ENCODE assay signal across 1 cellular context in genomic region chr19:48514123-48514458, GRCh38.
TF ChIP-seq lines count a peak whose summit lies in the region.

No MANE protein-coding gene starts in this region.

TF ChIP-seq in GM23338, 12 proteins besides CTCF, POLR2A, EP300 and RAD21 (continued from another document):
- TF ChIP-seq, protein P1, sequence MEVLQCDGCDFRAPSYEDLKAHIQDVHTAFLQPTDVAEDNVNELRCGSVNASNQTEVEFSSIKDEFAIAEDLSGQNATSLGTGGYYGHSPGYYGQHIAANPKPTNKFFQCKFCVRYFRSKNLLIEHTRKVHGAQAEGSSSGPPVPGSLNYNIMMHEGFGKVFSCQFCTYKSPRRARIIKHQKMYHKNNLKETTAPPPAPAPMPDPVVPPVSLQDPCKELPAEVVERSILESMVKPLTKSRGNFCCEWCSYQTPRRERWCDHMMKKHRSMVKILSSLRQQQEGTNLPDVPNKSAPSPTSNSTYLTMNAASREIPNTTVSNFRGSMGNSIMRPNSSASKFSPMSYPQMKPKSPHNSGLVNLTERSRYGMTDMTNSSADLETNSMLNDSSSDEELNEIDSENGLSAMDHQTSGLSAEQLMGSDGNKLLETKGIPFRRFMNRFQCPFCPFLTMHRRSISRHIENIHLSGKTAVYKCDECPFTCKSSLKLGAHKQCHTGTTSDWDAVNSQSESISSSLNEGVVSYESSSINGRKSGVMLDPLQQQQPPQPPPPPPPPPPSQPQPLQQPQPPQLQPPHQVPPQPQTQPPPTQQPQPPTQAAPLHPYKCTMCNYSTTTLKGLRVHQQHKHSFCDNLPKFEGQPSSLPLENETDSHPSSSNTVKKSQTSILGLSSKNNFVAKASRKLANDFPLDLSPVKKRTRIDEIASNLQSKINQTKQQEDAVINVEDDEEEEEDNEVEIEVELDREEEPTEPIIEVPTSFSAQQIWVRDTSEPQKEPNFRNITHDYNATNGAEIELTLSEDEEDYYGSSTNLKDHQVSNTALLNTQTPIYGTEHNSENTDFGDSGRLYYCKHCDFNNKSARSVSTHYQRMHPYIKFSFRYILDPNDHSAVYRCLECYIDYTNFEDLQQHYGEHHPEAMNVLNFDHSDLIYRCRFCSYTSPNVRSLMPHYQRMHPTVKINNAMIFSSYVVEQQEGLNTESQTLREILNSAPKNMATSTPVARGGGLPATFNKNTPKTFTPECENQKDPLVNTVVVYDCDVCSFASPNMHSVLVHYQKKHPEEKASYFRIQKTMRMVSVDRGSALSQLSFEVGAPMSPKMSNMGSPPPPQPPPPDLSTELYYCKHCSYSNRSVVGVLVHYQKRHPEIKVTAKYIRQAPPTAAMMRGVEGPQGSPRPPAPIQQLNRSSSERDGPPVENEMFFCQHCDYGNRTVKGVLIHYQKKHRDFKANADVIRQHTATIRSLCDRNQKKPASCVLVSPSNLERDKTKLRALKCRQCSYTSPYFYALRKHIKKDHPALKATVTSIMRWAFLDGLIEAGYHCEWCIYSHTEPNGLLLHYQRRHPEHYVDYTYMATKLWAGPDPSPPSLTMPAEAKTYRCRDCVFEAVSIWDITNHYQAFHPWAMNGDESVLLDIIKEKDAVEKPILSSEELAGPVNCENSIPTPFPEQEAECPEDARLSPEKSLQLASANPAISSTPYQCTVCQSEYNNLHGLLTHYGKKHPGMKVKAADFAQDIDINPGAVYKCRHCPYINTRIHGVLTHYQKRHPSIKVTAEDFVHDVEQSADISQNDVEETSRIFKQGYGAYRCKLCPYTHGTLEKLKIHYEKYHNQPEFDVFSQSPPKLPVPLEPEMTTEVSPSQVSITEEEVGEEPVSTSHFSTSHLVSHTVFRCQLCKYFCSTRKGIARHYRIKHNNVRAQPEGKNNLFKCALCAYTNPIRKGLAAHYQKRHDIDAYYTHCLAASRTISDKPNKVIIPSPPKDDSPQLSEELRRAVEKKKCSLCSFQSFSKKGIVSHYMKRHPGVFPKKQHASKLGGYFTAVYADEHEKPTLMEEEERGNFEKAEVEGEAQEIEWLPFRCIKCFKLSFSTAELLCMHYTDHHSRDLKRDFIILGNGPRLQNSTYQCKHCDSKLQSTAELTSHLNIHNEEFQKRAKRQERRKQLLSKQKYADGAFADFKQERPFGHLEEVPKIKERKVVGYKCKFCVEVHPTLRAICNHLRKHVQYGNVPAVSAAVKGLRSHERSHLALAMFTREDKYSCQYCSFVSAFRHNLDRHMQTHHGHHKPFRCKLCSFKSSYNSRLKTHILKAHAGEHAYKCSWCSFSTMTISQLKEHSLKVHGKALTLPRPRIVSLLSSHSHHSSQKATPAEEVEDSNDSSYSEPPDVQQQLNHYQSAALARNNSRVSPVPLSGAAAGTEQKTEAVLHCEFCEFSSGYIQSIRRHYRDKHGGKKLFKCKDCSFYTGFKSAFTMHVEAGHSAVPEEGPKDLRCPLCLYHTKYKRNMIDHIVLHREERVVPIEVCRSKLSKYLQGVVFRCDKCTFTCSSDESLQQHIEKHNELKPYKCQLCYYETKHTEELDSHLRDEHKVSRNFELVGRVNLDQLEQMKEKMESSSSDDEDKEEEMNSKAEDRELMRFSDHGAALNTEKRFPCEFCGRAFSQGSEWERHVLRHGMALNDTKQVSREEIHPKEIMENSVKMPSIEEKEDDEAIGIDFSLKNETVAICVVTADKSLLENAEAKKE (CRISPR knock-in tag; IDR thresholded peaks at IDR 0.05): no peak
- TF ChIP-seq STAT1 (IDR thresholded peaks at IDR 0.05; ENCODE audit: unreplicated experiment): no peak
- no peak for TF ChIP-seq EZH2phosphoT487 (IDR thresholded peaks at IDR 0.05; ENCODE audit: unreplicated experiment)
- no peak for TF ChIP-seq CREB1 (CRISPR knock-in tag; IDR thresholded peaks at IDR 0.05; ENCODE audit: low read depth)
- TF ChIP-seq NANOG (IDR thresholded peaks at IDR 0.05; ENCODE audit: borderline replicate concordance): no peak
- TF ChIP-seq, protein P2, sequence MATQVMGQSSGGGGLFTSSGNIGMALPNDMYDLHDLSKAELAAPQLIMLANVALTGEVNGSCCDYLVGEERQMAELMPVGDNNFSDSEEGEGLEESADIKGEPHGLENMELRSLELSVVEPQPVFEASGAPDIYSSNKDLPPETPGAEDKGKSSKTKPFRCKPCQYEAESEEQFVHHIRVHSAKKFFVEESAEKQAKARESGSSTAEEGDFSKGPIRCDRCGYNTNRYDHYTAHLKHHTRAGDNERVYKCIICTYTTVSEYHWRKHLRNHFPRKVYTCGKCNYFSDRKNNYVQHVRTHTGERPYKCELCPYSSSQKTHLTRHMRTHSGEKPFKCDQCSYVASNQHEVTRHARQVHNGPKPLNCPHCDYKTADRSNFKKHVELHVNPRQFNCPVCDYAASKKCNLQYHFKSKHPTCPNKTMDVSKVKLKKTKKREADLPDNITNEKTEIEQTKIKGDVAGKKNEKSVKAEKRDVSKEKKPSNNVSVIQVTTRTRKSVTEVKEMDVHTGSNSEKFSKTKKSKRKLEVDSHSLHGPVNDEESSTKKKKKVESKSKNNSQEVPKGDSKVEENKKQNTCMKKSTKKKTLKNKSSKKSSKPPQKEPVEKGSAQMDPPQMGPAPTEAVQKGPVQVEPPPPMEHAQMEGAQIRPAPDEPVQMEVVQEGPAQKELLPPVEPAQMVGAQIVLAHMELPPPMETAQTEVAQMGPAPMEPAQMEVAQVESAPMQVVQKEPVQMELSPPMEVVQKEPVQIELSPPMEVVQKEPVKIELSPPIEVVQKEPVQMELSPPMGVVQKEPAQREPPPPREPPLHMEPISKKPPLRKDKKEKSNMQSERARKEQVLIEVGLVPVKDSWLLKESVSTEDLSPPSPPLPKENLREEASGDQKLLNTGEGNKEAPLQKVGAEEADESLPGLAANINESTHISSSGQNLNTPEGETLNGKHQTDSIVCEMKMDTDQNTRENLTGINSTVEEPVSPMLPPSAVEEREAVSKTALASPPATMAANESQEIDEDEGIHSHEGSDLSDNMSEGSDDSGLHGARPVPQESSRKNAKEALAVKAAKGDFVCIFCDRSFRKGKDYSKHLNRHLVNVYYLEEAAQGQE (IDR thresholded peaks at IDR 0.05; ENCODE audit: unreplicated experiment): no peak
- TF ChIP-seq EZH2 (IDR thresholded peaks at IDR 0.05; ENCODE audit: low read depth, unreplicated experiment): no peak
